1 cellular context compared by ENCODE assay signal in the genomic region with DNA sequence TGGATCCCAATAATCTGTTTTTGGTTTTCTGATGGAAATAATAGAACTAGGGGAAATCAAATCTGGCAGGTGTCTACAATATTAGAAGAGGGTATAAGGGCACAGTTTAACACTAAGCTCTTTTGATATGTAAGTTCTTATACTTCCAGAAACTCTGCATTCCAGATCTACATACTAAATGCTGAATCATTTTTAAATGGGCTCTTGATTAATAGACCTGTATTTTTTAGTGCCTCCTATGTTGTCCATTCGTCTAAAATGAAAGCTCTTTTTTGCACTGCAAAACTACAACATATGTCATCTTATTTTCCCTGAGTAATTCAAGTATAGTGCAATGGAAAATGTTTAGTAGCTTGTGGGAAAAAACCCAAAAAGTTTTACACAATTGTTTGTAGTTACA.
TF ChIP-seq lines count a peak whose summit lies in the region.

No MANE protein-coding gene starts in this region.

TF ChIP-seq in SK-N-SH treated with all-trans-retinoic acid at 6 μM for 48 hours, 23 proteins besides CTCF, POLR2A, EP300 and RAD21 (continued from another document):
- TF ChIP-seq, protein P1, sequence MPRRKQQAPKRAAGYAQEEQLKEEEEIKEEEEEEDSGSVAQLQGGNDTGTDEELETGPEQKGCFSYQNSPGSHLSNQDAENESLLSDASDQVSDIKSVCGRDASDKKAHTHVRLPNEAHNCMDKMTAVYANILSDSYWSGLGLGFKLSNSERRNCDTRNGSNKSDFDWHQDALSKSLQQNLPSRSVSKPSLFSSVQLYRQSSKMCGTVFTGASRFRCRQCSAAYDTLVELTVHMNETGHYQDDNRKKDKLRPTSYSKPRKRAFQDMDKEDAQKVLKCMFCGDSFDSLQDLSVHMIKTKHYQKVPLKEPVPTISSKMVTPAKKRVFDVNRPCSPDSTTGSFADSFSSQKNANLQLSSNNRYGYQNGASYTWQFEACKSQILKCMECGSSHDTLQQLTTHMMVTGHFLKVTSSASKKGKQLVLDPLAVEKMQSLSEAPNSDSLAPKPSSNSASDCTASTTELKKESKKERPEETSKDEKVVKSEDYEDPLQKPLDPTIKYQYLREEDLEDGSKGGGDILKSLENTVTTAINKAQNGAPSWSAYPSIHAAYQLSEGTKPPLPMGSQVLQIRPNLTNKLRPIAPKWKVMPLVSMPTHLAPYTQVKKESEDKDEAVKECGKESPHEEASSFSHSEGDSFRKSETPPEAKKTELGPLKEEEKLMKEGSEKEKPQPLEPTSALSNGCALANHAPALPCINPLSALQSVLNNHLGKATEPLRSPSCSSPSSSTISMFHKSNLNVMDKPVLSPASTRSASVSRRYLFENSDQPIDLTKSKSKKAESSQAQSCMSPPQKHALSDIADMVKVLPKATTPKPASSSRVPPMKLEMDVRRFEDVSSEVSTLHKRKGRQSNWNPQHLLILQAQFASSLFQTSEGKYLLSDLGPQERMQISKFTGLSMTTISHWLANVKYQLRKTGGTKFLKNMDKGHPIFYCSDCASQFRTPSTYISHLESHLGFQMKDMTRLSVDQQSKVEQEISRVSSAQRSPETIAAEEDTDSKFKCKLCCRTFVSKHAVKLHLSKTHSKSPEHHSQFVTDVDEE (CRISPR knock-in tag; IDR thresholded peaks at IDR 0.05): no peak
